1 cellular context compared by ENCODE assay signal in genomic region chr1:156662588-156663055, GRCh38.
TF ChIP-seq lines count a peak whose summit lies in the region.

No MANE protein-coding gene starts in this region.

TF ChIP-seq in K562, 482 proteins besides CTCF, POLR2A, EP300 and RAD21:
- 0 out of 2 replicates have a peak, but pooled peaks have one; percentile 33 for TF ChIP-seq ETV1 (tag; conservative IDR thresholded peaks at IDR 0.05; ENCODE audit: low read depth)
- TF ChIP-seq PHF21A (IDR thresholded peaks at IDR 0.05; ENCODE audit: borderline replicate concordance, low read depth), result peak; percentile 7; the same call in 1 of the 2 replicates
- no peak for TF ChIP-seq RFX5 (IDR thresholded peaks at IDR 0.05; ENCODE audit: low read depth, low read length)
- TF ChIP-seq PHF20 (IDR thresholded peaks at IDR 0.05; ENCODE audit: partially characterized antibody), result peak; percentile 8
- 0 out of 2 replicates have a peak, but pooled peaks have one; percentile 10 for TF ChIP-seq HMBOX1 (IDR thresholded peaks at IDR 0.05)
- no peak for TF ChIP-seq NCOA4 (IDR thresholded peaks at IDR 0.05; ENCODE audit: partially characterized antibody)
- no peak for TF ChIP-seq MBD2 (IDR thresholded peaks at IDR 0.05; ENCODE audit: borderline replicate concordance, low read depth)
- 0 out of 2 replicates have a peak, but pooled peaks have one; percentile 18 for TF ChIP-seq ZNF175 (CRISPR knock-in tag; IDR thresholded peaks at IDR 0.05; ENCODE audit: low read depth)
- TF ChIP-seq MAX (CRISPR knock-in tag; IDR thresholded peaks at IDR 0.05), result 0 out of 2 replicates have a peak, but pooled peaks have one; percentile 30
- no peak for TF ChIP-seq SMC3 (conservative IDR thresholded peaks at IDR 0.05; ENCODE audit: insufficient read depth, low read depth, low read length)
